ENCODE assay signal across 19 cellular contexts in genomic region chr12:45339035-45339434, GRCh38.
"Had no signal": no experiment of that assay in that cellular context is flagged by ENCODE, and none has a peak within 500 bp of the region (broad histone marks: within the 10 kb centered on the region; RNA-seq: fewer than 3 reads in every experiment).

No MANE protein-coding gene starts in this region.

- H3K4me3 ChIP-seq: ascending aorta, coronary artery, lower lobe of right lung had no signal

- FAIRE-seq: endothelial cell of umbilical vein had no signal

- H3K9me3 ChIP-seq: ascending aorta, lower lobe of right lung had no signal

- H3K36me3 ChIP-seq: ascending aorta, lower lobe of right lung had no signal

- DNase-seq: activated CD4-positive, alpha-beta T cell treated with anti-CD3 and anti-CD28 coated beads for 4 hours; activated CD8-positive, alpha-beta memory T cell treated with anti-CD3 and anti-CD28 coated beads, Interleukin-2, amount 50 U/mL, for 4 hours; activated CD8-positive, alpha-beta T cell treated with anti-CD3 and anti-CD28 coated beads for 36 hours; activated naive CD4-positive, alpha-beta T cell; activated naive CD8-positive, alpha-beta T cell treated with anti-CD3 and anti-CD28 coated beads, Interleukin-2, amount 50 U/mL, for 24 hours; effector CD4-positive, alpha-beta T cell; hypothalamus; kidney glomerular epithelial cell; lower lobe of right lung; midbrain; naive thymus-derived CD4-positive, alpha-beta T cell; posterior cingulate gyrus; stimulated activated CD4-positive, alpha-beta T cell treated with anti-CD3 and anti-CD28 coated beads, Interleukin-2, amount 100 ng/mL, for 48 hours; stimulated activated CD8-positive, alpha-beta memory T cell treated with anti-CD3 and anti-CD28 coated beads, Interleukin-4, amount 100 ng/mL, for 48 hours; stimulated activated naive CD8-positive, alpha-beta T cell treated with anti-CD3 and anti-CD28 coated beads, Interleukin-15, Interleukin-2, amounts not matched to agents 100 U/mL and 50 U/mL, for 24 hours had no signal

- H3K27ac ChIP-seq: lower lobe of right lung had no signal

- ATAC-seq: activated CD8-positive, alpha-beta T cell treated with anti-CD3 and anti-CD28 coated beads for 36 hours; activated naive CD8-positive, alpha-beta T cell treated with anti-CD3 and anti-CD28 coated beads, Interleukin-2, amount 50 U/mL, for 24 hours; lower lobe of right lung; naive thymus-derived CD4-positive, alpha-beta T cell; sciatic nerve; stimulated activated naive CD8-positive, alpha-beta T cell treated with anti-CD3 and anti-CD28 coated beads, Interleukin-15, Interleukin-2, amounts not matched to agents 100 U/mL and 50 U/mL, for 24 hours had no signal

- H3K27me3 ChIP-seq: ascending aorta had no signal

- H3K4me1 ChIP-seq: lower lobe of right lung had no signal
